ENCODE assay signal across 9 cellular contexts in the genomic region with DNA sequence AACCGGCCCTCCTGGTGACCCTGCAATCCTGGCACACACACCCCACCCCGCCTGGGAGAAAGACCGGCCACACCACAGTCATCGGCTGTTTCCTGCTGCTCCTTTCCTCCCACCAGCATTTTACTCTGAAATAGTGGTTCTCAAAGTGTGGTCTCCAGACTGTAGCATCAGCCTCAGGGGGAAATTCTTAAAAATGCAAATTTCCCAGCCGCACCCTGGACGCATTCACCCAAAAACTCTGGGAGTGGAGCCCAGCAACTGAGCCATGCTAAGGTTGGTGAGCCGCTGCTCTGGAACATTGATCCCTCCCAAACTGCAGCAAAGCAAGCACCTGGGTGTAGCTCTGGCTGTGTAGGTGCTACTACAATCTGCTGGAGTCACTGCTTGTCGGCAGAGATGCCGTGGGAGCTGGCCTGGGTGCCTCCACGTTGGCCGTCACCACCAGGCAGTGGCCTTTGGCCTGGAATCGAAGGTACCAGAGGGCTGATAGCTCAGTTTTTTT. TPM values are rescaled to one million over a fixed set of nuclear protein-coding genes. Genes with fewer than 3 reads are reported as not detected.
A peak's percentile ranks its signal among the peaks of the same experiment; 100 is the strongest.
DNase-seq lines count a peak whose midpoint lies in the region; ATAC-seq, FAIRE-seq and TF ChIP-seq lines count a peak whose summit lies in the region.
"Had no signal": no experiment of that assay in that cellular context is flagged by ENCODE, and none has a peak within 500 bp of the region (broad histone marks: within the 10 kb centered on the region; RNA-seq: fewer than 3 reads in every experiment).

No MANE protein-coding gene starts in this region.

- peaks cover 2% of the 10 kb centered on the region for H3K27me3 Mint-ChIP-seq in endothelial cell (ENCODE audit: unreplicated experiment)

- no peak for TF ChIP-seq CTCF in endothelial cell (IDR thresholded peaks at IDR 0.05; ENCODE audit: unreplicated experiment)

- FAIRE-seq in GM12891 (lab: Jason Lieb, UNC), result no peak

- H3K4me3 ChIP-seq in skeletal muscle tissue (ENCODE audit: low read length in 3 of 3), result peak overlapping the region in 1 of 3 donors; percentile 78

- peak overlapping the region; percentile 68 for H3K4me3 Mint-ChIP-seq in endothelial cell (ENCODE audit: unreplicated experiment)

- no peaks in the 10 kb centered on the region for H3K36me3 ChIP-seq in skeletal muscle tissue (ENCODE audit: control insufficient read depth in 3 of 3, insufficient read depth in 3 of 3, low read length in 3 of 3)

- H3K27ac Mint-ChIP-seq in endothelial cell (ENCODE audit: unreplicated experiment), result peak overlapping the region; percentile 97

- peaks cover 32% of the 10 kb centered on the region for H3K4me1 Mint-ChIP-seq in endothelial cell (ENCODE audit: unreplicated experiment)

- no peaks in the 10 kb centered on the region for H3K9me3 ChIP-seq in skeletal muscle tissue (ENCODE audit: control insufficient read depth in 3 of 3, low read length in 3 of 3)

- no peak for DNase-seq in GM12891 (ENCODE audit: insufficient read length, low spot score)
- peak; percentile 54 for DNase-seq in NCI-H1048 (lab: John Stamatoyannopoulos, UW)
- DNase-seq in endothelial cell (ENCODE audit: low spot score), result no peak
- DNase-seq in COR-L47 (lab: John Stamatoyannopoulos, UW), result no peak
- DNase-seq in pons (ENCODE audit: low spot score), result no peak
- DNase-seq in AG20443 (ENCODE audit: low spot score), result no peak

- no peaks in the 10 kb centered on the region for H3K27me3 ChIP-seq in skeletal muscle tissue (ENCODE audit: control insufficient read depth in 3 of 3, insufficient read depth in 3 of 3, low read length in 3 of 3)

- TF ChIP-seq POLR2A in GM12891 (IDR thresholded peaks at IDR 0.05; ENCODE audit: low read depth, low read length), result peak; percentile 29; the same call in 1 of the 2 replicates

- peaks cover 5 to 8% (median 7%) of the 10 kb centered on the region in 3 donors for H3K4me1 ChIP-seq in skeletal muscle tissue (ENCODE audit: control insufficient read depth in 3 of 3, insufficient read depth in 3 of 3, low read length in 3 of 3)

- H3K9me3 Mint-ChIP-seq in endothelial cell (ENCODE audit: unreplicated experiment), result no peaks in the 10 kb centered on the region

- no peak for ATAC-seq in GM21390 (IDR thresholded peaks at IDR 0.05; ENCODE audit: unreplicated experiment)

- H3K27ac ChIP-seq in skeletal muscle tissue (ENCODE audit: low read depth, low read length), result peak overlapping the region; percentile 42

- peak overlapping the region in 1 of 3 donors; percentile 69 for H3K9ac ChIP-seq in skeletal muscle tissue (ENCODE audit: low read depth in 1 of 3, low read length in 3 of 3)

- no peaks in the 10 kb centered on the region for H3K36me3 Mint-ChIP-seq in endothelial cell (ENCODE audit: low read depth, unreplicated experiment)

TF ChIP-seq in GM12891, 5 proteins besides CTCF, POLR2A, EP300 and RAD21:
- TF ChIP-seq PAX5 (IDR thresholded peaks at IDR 0.05; ENCODE audit: insufficient read depth, low read length, severe bottlenecking) (no peak), POLR2AphosphoS5 (IDR thresholded peaks at IDR 0.05; ENCODE audit: low read depth, low read length) (peak; percentile 76), POU2F2 (IDR thresholded peaks at IDR 0.05; ENCODE audit: low read depth, low read length) (peak; percentile 87; the same call in 1 of the 2 replicates)

RNA-seq across cellular contexts. Expression of a gene that starts 38.4 kb away (rescaled TPM):
- 5.9 TPM for polyA plus RNA-seq in GM12891 (2012; ENCODE audit: low read depth, missing spikeins)
- total RNA-seq in endothelial cell (ENCODE audit: unreplicated experiment), result 0.64 TPM
- under 0.01 TPM for total RNA-seq in skeletal muscle tissue
- total RNA-seq: pulmonary artery endothelial cell had no signal
